In genomic region chr14:92675421-92675820, GRCh38 we compare ENCODE assay signal across 16 cellular contexts.
DNase-seq lines count a peak whose midpoint lies in the region; ATAC-seq, FAIRE-seq and TF ChIP-seq lines count a peak whose summit lies in the region.
"Had no signal": no experiment of that assay in that cellular context is flagged by ENCODE, and none has a peak within 500 bp of the region (broad histone marks: within the 10 kb centered on the region; RNA-seq: fewer than 3 reads in every experiment).

No MANE protein-coding gene starts in this region.

- TF ChIP-seq CTCF in activated B cell treated with CpG ODN at 0.5 μM for 24 hours (IDR thresholded peaks at IDR 0.05): no peak

- H3K27me3 ChIP-seq in BLaER1 treated with 17β-estradiol and CSF1 and Interleukin-3, amounts not matched to agents 10 nM and 100 nM: peaks cover 0 to 61% (median 43%) of the 10 kb centered on the region in 11 experiments; a peak in 19 of 22 replicates
- no peaks in the 10 kb centered on the region for H3K27me3 ChIP-seq in CD8-positive, alpha-beta memory T cell (ENCODE audit: insufficient read depth, low read length, poor library complexity, severe bottlenecking)
- H3K27me3 ChIP-seq in naive thymus-derived CD4-positive, alpha-beta T cell (ENCODE audit: control insufficient read depth in 2 of 2, insufficient read depth in 2 of 2, low read length in 2 of 2): no peaks in the 10 kb centered on the region
- H3K27me3 ChIP-seq: adrenal gland had no signal

- CTCF ChIA-PET in CD8-positive, alpha-beta memory T cell (lab: Charles Lee): no interaction called here
- CTCF ChIA-PET in activated B cell treated with CpG ODN at 0.5 μM for 24 hours (lab: Charles Lee): interaction anchor here (0.8 to 9.4 kb wide), 4 partner anchors 16 to 87 kb away, joined by 3 to 71 read pairs (median 6); no protein-coding TSS in a partner anchor
- CTCF ChIA-PET in naive thymus-derived CD4-positive, alpha-beta T cell (lab: Charles Lee): interaction anchor here (0.6 to 1.9 kb wide), 4 partner anchors 62 to 1500 kb away, joined by 3 to 11 read pairs (median 4); no protein-coding TSS in a partner anchor

- H3K4me3 Mint-ChIP-seq in CD8-positive, alpha-beta memory T cell: no peak overlapping the region
- peak overlapping the region; percentile 71 for H3K4me3 Mint-ChIP-seq in activated B cell treated with CpG ODN at 0.5 μM for 24 hours
- H3K4me3 Mint-ChIP-seq in naive thymus-derived CD4-positive, alpha-beta T cell: peak overlapping the region in 5 of 10 donors; percentile 9 to 53 (median 26)

- POLR2A ChIA-PET in CD8-positive, alpha-beta memory T cell (lab: Charles Lee): no interaction called here
- POLR2A ChIA-PET in activated B cell treated with CpG ODN at 0.5 μM for 24 hours (lab: Charles Lee): interaction anchor here (3.1 to 5.7 kb wide), 2 partner anchors 16 to 23 kb away, joined by 28 to 144 read pairs; no protein-coding TSS in a partner anchor
- POLR2A ChIA-PET in naive thymus-derived CD4-positive, alpha-beta T cell (lab: Charles Lee): interaction anchor here (0.8 to 1.6 kb wide), 4 partner anchors 21 to 63 kb away, joined by 3 to 5 read pairs (median 4); no protein-coding TSS in a partner anchor

- intact Hi-C loops in activated B cell treated with CpG ODN at 0.5 μM for 24 hours (cut with micrococcal nuclease): loop anchor here (5.0 kb wide), 2 partner anchors 553 to 1282 kb away; partner anchors contain the start of genes CPSF2 and NDUFB1
- intact Hi-C loops in naive thymus-derived CD4-positive, alpha-beta T cell (cut with micrococcal nuclease): no loop called here

- peaks cover 29 to 98% (median 83%) of the 10 kb centered on the region in 11 experiments; a peak in 21 of 22 replicates for H4K20me1 ChIP-seq in BLaER1 treated with 17β-estradiol and CSF1 and Interleukin-3, amounts not matched to agents 10 nM and 100 nM

- H3K27ac ChIP-seq in BLaER1 treated with 17β-estradiol and CSF1 and Interleukin-3, amounts not matched to agents 10 nM and 100 nM: peak overlapping the region in 6 of 11 experiments; percentile 39 to 75 (median 59); a peak in 11 of 22 replicates
- H3K27ac ChIP-seq in CD8-positive, alpha-beta memory T cell (ENCODE audit: low read depth, low read length): no peak overlapping the region
- peak overlapping the region; percentile 52 for H3K27ac ChIP-seq in naive thymus-derived CD4-positive, alpha-beta T cell (ENCODE audit: low read depth, low read length)

- H3K27me3 Mint-ChIP-seq in CD8-positive, alpha-beta memory T cell: peaks cover 0 to 5% of the 10 kb centered on the region in 2 donors
- no peaks in the 10 kb centered on the region for H3K27me3 Mint-ChIP-seq in activated B cell treated with CpG ODN at 0.5 μM for 24 hours
- H3K27me3 Mint-ChIP-seq in naive thymus-derived CD4-positive, alpha-beta T cell: no peaks in the 10 kb centered on the region

- peaks cover 0 to 10% (median 0%) of the 10 kb centered on the region in 11 experiments; a peak in 6 of 22 replicates for H3K9me3 ChIP-seq in BLaER1 treated with 17β-estradiol and CSF1 and Interleukin-3, amounts not matched to agents 10 nM and 100 nM (replicated peaks in 1 of 11)
- H3K9me3 ChIP-seq in CD8-positive, alpha-beta memory T cell (ENCODE audit: low read length): no peaks in the 10 kb centered on the region
- H3K9me3 ChIP-seq in naive thymus-derived CD4-positive, alpha-beta T cell (ENCODE audit: control insufficient read depth in 2 of 3, low read length in 3 of 3): no peaks in the 10 kb centered on the region
- H3K9me3 ChIP-seq: adrenal gland had no signal

- H3K9ac ChIP-seq in BLaER1 treated with 17β-estradiol and CSF1 and Interleukin-3, amounts not matched to agents 10 nM and 100 nM: peak overlapping the region in 6 of 11 experiments; percentile 1 to 62 (median 36); a peak in 9 of 22 replicates

- peaks cover 35 to 93% (median 59%) of the 10 kb centered on the region in 10 experiments for H3K4me1 ChIP-seq in BLaER1 treated with 17β-estradiol and CSF1 and Interleukin-3, amounts not matched to agents 10 nM and 100 nM
- peaks cover 30% of the 10 kb centered on the region for H3K4me1 ChIP-seq in CD8-positive, alpha-beta memory T cell (ENCODE audit: insufficient read depth, low read length)
- H3K4me1 ChIP-seq in naive thymus-derived CD4-positive, alpha-beta T cell (ENCODE audit: control insufficient read depth in 2 of 2, insufficient read depth in 2 of 2, low read length in 2 of 2): peaks cover 13 to 26% of the 10 kb centered on the region in 2 donors
- H3K4me1 ChIP-seq: adrenal gland had no signal

- no peak for TF ChIP-seq POLR2A in GM12892 (IDR thresholded peaks at IDR 0.05; ENCODE audit: low read depth, low read length)

- ATAC-seq in activated B cell treated with CpG ODN at 0.5 μM for 24 hours (ENCODE audit: low read depth) (no peak), GM19452 (IDR thresholded peaks at IDR 0.05; ENCODE audit: unreplicated experiment) (no peak), HG03135 (IDR thresholded peaks at IDR 0.05; ENCODE audit: unreplicated experiment) (no peak)
- no peak for ATAC-seq in naive thymus-derived CD4-positive, alpha-beta T cell

- peaks cover 38 to 56% (median 40%) of the 10 kb centered on the region in 3 donors for H3K4me1 Mint-ChIP-seq in CD8-positive, alpha-beta memory T cell
- peaks cover 72% of the 10 kb centered on the region for H3K4me1 Mint-ChIP-seq in activated B cell treated with CpG ODN at 0.5 μM for 24 hours
- H3K4me1 Mint-ChIP-seq in naive thymus-derived CD4-positive, alpha-beta T cell: peaks cover 36 to 71% (median 56%) of the 10 kb centered on the region in 7 donors

- peak overlapping the region; percentile 75 to 93 (median 85) for H3K4me2 ChIP-seq in BLaER1 treated with 17β-estradiol and CSF1 and Interleukin-3, amounts not matched to agents 10 nM and 100 nM

- peak overlapping the region in 3 of 10 experiments; percentile 14 to 48 (median 38); a peak in 6 of 20 replicates for H3K4me3 ChIP-seq in BLaER1 treated with 17β-estradiol and CSF1 and Interleukin-3, amounts not matched to agents 10 nM and 100 nM
- H3K4me3 ChIP-seq in CD8-positive, alpha-beta memory T cell (ENCODE audit: low read length): no peak overlapping the region
- no peak overlapping the region for H3K4me3 ChIP-seq in naive thymus-derived CD4-positive, alpha-beta T cell (ENCODE audit: low read length)
- H3K4me3 ChIP-seq: adrenal gland had no signal

- DNase-seq in CD8-positive, alpha-beta memory T cell: no peak
- no peak for DNase-seq in activated B cell treated with CpG ODN at 0.5 μM for 24 hours
- DNase-seq in naive thymus-derived CD4-positive, alpha-beta T cell: no peak
- DNase-seq in NCI-H146 treated with DMSO at 0.1 percent for 48 hours (lab: John Stamatoyannopoulos, UW; ENCODE audit: unreplicated experiment): no peak
- no peak for DNase-seq in GM12892 (ENCODE audit: insufficient read length)
- DNase-seq: adrenal gland; H7; MM.1S; NCI-H2081 treated with DMSO at 0.1 percent for 48 hours; NCI-H69; stimulated activated CD4-positive, alpha-beta T cell treated with anti-CD3 and anti-CD28 coated beads, Interleukin-12 subunit alpha, Interleukin-12 subunit beta, amount 100 ng/mL, for 4 hours had no signal

- H3K36me3 ChIP-seq in BLaER1 treated with 17β-estradiol and CSF1 and Interleukin-3, amounts not matched to agents 10 nM and 100 nM: peaks cover 0 to 91% (median 42%) of the 10 kb centered on the region in 11 experiments; a peak in 13 of 22 replicates
- peaks cover 35% of the 10 kb centered on the region for H3K36me3 ChIP-seq in CD8-positive, alpha-beta memory T cell (ENCODE audit: insufficient read depth, low read length)
- peaks cover 0 to 90% (median 24%) of the 10 kb centered on the region in 3 experiments for H3K36me3 ChIP-seq in naive thymus-derived CD4-positive, alpha-beta T cell (ENCODE audit: control insufficient read depth in 2 of 3, insufficient read depth in 3 of 3, low read length in 3 of 3)

- peaks cover 0 to 90% (median 20%) of the 10 kb centered on the region in 3 donors for H3K36me3 Mint-ChIP-seq in CD8-positive, alpha-beta memory T cell
- H3K36me3 Mint-ChIP-seq in activated B cell treated with CpG ODN at 0.5 μM for 24 hours (ENCODE audit: low read depth): peaks cover 77% of the 10 kb centered on the region
- H3K36me3 Mint-ChIP-seq in naive thymus-derived CD4-positive, alpha-beta T cell: peaks cover 0 to 75% (median 43%) of the 10 kb centered on the region in 5 donors

- no peaks in the 10 kb centered on the region for H3K9me3 Mint-ChIP-seq in CD8-positive, alpha-beta memory T cell
- H3K9me3 Mint-ChIP-seq in activated B cell treated with CpG ODN at 0.5 μM for 24 hours: no peaks in the 10 kb centered on the region
- H3K9me3 Mint-ChIP-seq in naive thymus-derived CD4-positive, alpha-beta T cell: peaks cover 0 to 5% (median 0%) of the 10 kb centered on the region in 11 donors

- FAIRE-seq in GM12892 (lab: Jason Lieb, UNC): no peak
- FAIRE-seq: endometrium, RCC 7860 had no signal

- H3K27ac Mint-ChIP-seq in CD8-positive, alpha-beta memory T cell: peak overlapping the region in 7 of 8 donors; percentile 32 to 92 (median 66)
- H3K27ac Mint-ChIP-seq in activated B cell treated with CpG ODN at 0.5 μM for 24 hours: peak overlapping the region; percentile 82
- peak overlapping the region in 7 of 9 donors; percentile 44 to 96 (median 84) for H3K27ac Mint-ChIP-seq in naive thymus-derived CD4-positive, alpha-beta T cell
